Comparison of ENCODE assay signal across 20 cellular contexts in genomic region chr6:15495375-15495901, GRCh38.
DNase-seq lines count a peak whose midpoint lies in the region; ATAC-seq, FAIRE-seq and TF ChIP-seq lines count a peak whose summit lies in the region.
"Had no signal": no experiment of that assay in that cellular context is flagged by ENCODE, and none has a peak within 500 bp of the region (broad histone marks: within the 10 kb centered on the region; RNA-seq: fewer than 3 reads in every experiment).

No MANE protein-coding gene starts in this region.

- POLR2A ChIA-PET in HepG2 (lab: Yijun Ruan, JAX), result no interaction called here

- H3K4me1 ChIP-seq in HepG2 (ENCODE audit: insufficient read depth, low read length), result peaks cover 25% of the 10 kb centered on the region
- peaks cover 0 to 4% (median 0%) of the 10 kb centered on the region in 4 donors for H3K4me1 ChIP-seq in right lobe of liver
- H3K4me1 ChIP-seq in left lung, result peaks cover 11 to 16% of the 10 kb centered on the region in 2 donors
- peaks cover 19% of the 10 kb centered on the region for H3K4me1 ChIP-seq in upper lobe of right lung

- ATAC-seq in HepG2 (no peak), right lobe of liver (no peak), left lung (peak; percentile 15), upper lobe of right lung (peak; percentile 19), HG02840 (IDR thresholded peaks at IDR 0.05; ENCODE audit: low FRiP score, unreplicated experiment) (no peak), GM19467 (IDR thresholded peaks at IDR 0.05; ENCODE audit: unreplicated experiment) (no peak), HG02798 (IDR thresholded peaks at IDR 0.05; ENCODE audit: poor library complexity, unreplicated experiment) (no peak)
- ATAC-seq: activated CD4-positive, CD25-positive, alpha-beta regulatory T cell treated with anti-CD3 and anti-CD28 coated beads, Interleukin-2, amount 50 U/mL, for 24 hours; T-cell had no signal

- H3K27me3 ChIP-seq in HepG2 (ENCODE audit: control insufficient read depth in 1 of 2, insufficient read depth in 2 of 2, low read length in 2 of 2), result no peaks in the 10 kb centered on the region
- H3K27me3 ChIP-seq in right lobe of liver, result no peaks in the 10 kb centered on the region
- no peaks in the 10 kb centered on the region for H3K27me3 ChIP-seq in left lung
- H3K27me3 ChIP-seq in upper lobe of right lung, result no peaks in the 10 kb centered on the region
- H3K27me3 ChIP-seq: MG63 had no signal

- no peak overlapping the region for H3K4me2 ChIP-seq in HepG2 (ENCODE audit: low read depth, low read length)

- in situ Hi-C loops in HepG2 (cut with HindIII; ENCODE audit: extremely low pct_ligation_motif_present, low pct_unique_long_range_greater_than_20kb), result loop anchor here (25.0 kb wide), 1 partner anchor 1283 kb away; no protein-coding TSS in a partner anchor

- H3K27ac ChIP-seq in HepG2 (ENCODE audit: extremely low read length, insufficient read depth, low read length) (no peak overlapping the region), right lobe of liver (no peak overlapping the region), left lung (no peak overlapping the region), upper lobe of right lung (no peak overlapping the region)
- H3K27ac ChIP-seq: skin epidermis had no signal

- intact Hi-C loops in HepG2 (cut with micrococcal nuclease; ENCODE audit: unreplicated experiment), result no loop called here
- intact Hi-C loops in right lobe of liver (cut with DNase I), result no loop called here
- intact Hi-C loops in left lung (cut with DNase I), result no loop called here
- intact Hi-C loops in upper lobe of right lung (cut with DNase I), result no loop called here

- no peak overlapping the region for H2AFZ ChIP-seq in HepG2 (ENCODE audit: low read length)

- CTCF ChIA-PET in HepG2 (lab: Yijun Ruan, JAX; ENCODE audit: low intra/inter-chr PET ratio, low total read pairs), result no interaction called here

- no peak for FAIRE-seq in HepG2 (lab: Jason Lieb, UNC)
- FAIRE-seq: D721Med, urothelium cell line had no signal

- TF ChIP-seq RAD21 in HepG2 (CRISPR knock-in tag; IDR thresholded peaks at IDR 0.05), result no peak

- no peak for DNase-seq in HepG2 (ENCODE audit: low spot score)
- no peak for DNase-seq in right lobe of liver
- peak; percentile 41 for DNase-seq in fibroblast of gingiva (ENCODE audit: low read depth)
- no peak for DNase-seq in left lung
- DNase-seq in upper lobe of right lung, result no peak
- DNase-seq: activated T-cell treated with anti-CD3 and anti-CD28 coated beads, Interleukin-2, amount 50 U/mL, for 1 hour; dermis blood vessel endothelial cell; mammary epithelial cell; MG63; NCI-H187 treated with DMSO at 0.1 percent for 48 hours; NCI-H510A treated with DMSO at 0.1 percent for 48 hours; stimulated activated naive CD4-positive, alpha-beta T cell treated with Interleukin-2 at 50 U/mL for 16 hours had no signal

- WGBS in HepG2 (ENCODE audit: low lambda C conversion rate), result 96% methylated on average over 10 of the region's 10 CpGs
- 81% methylated on average over 7 of the region's 10 CpGs for WGBS in right lobe of liver (ENCODE audit: insufficient coverage, low coverage, low lambda C conversion rate, missing lambda C conversion rate)

- TF ChIP-seq EP300 in HepG2 (IDR thresholded peaks at IDR 0.05; ENCODE audit: low read depth in 2 of 2, low read length in 2 of 2), result no peak
- no peak for TF ChIP-seq EP300 in HepG2 (CRISPR knock-in tag; IDR thresholded peaks at IDR 0.05; ENCODE audit: borderline replicate concordance)

- peaks cover 4% of the 10 kb centered on the region; the same call in 1 of the 2 replicates for H4K20me1 ChIP-seq in HepG2 (ENCODE audit: insufficient read depth, low read length)

- no peaks in the 10 kb centered on the region for H3K79me2 ChIP-seq in HepG2 (ENCODE audit: insufficient read depth, low read length)

- no TSS peak for BruUV-seq in HepG2 (replicated peaks; lab: Mats Ljungman, UMichigan)

- H3K9me3 ChIP-seq in HepG2 (ENCODE audit: low read length), result no peaks in the 10 kb centered on the region
- no peaks in the 10 kb centered on the region for H3K9me3 ChIP-seq in right lobe of liver
- H3K9me3 ChIP-seq in left lung, result no peaks in the 10 kb centered on the region
- no peaks in the 10 kb centered on the region for H3K9me3 ChIP-seq in upper lobe of right lung
- H3K9me3 ChIP-seq: MG63 had no signal

- TF ChIP-seq CTCF in HepG2 (CRISPR knock-in tag; IDR thresholded peaks at IDR 0.05), result no peak
- TF ChIP-seq CTCF in right lobe of liver (IDR thresholded peaks at IDR 0.05), result no peak
- TF ChIP-seq CTCF in left lung (IDR thresholded peaks at IDR 0.05), result no peak
- no peak for TF ChIP-seq CTCF in upper lobe of right lung (IDR thresholded peaks at IDR 0.05)

- no peak overlapping the region for H3K9ac ChIP-seq in HepG2 (ENCODE audit: insufficient read depth, low read depth, low read length)

- H3K36me3 ChIP-seq in HepG2 (replicated peaks in 1 of 2; ENCODE audit: control insufficient read depth in 1 of 2, insufficient read depth in 2 of 2, low read length in 2 of 2) (peaks cover 19 to 29% of the 10 kb centered on the region in 2 experiments), right lobe of liver (peaks cover 0 to 11% (median 0%) of the 10 kb centered on the region in 4 donors), left lung (peaks cover 0 to 47% of the 10 kb centered on the region in 2 donors), upper lobe of right lung (peaks cover 14% of the 10 kb centered on the region)
- H3K36me3 ChIP-seq: MG63 had no signal

- TF ChIP-seq POLR2A in HepG2 (IDR thresholded peaks at IDR 0.05; ENCODE audit: insufficient read depth in 1 of 2, low read depth in 2 of 2, low read length in 2 of 2) (no peak), right lobe of liver (IDR thresholded peaks at IDR 0.05) (no peak)

- H3K4me3 ChIP-seq in HepG2 (replicated peaks in 1 of 3; ENCODE audit: insufficient read depth in 1 of 3, low read depth in 2 of 3, low read length in 3 of 3), result no peak overlapping the region
- no peak overlapping the region for H3K4me3 ChIP-seq in right lobe of liver
- no peak overlapping the region for H3K4me3 ChIP-seq in left lung
- no peak overlapping the region for H3K4me3 ChIP-seq in upper lobe of right lung
- H3K4me3 ChIP-seq: MG63, skin epidermis had no signal

TF ChIP-seq in HepG2, 621 proteins besides CTCF, POLR2A, EP300 and RAD21:
- TF ChIP-seq, protein P1, sequence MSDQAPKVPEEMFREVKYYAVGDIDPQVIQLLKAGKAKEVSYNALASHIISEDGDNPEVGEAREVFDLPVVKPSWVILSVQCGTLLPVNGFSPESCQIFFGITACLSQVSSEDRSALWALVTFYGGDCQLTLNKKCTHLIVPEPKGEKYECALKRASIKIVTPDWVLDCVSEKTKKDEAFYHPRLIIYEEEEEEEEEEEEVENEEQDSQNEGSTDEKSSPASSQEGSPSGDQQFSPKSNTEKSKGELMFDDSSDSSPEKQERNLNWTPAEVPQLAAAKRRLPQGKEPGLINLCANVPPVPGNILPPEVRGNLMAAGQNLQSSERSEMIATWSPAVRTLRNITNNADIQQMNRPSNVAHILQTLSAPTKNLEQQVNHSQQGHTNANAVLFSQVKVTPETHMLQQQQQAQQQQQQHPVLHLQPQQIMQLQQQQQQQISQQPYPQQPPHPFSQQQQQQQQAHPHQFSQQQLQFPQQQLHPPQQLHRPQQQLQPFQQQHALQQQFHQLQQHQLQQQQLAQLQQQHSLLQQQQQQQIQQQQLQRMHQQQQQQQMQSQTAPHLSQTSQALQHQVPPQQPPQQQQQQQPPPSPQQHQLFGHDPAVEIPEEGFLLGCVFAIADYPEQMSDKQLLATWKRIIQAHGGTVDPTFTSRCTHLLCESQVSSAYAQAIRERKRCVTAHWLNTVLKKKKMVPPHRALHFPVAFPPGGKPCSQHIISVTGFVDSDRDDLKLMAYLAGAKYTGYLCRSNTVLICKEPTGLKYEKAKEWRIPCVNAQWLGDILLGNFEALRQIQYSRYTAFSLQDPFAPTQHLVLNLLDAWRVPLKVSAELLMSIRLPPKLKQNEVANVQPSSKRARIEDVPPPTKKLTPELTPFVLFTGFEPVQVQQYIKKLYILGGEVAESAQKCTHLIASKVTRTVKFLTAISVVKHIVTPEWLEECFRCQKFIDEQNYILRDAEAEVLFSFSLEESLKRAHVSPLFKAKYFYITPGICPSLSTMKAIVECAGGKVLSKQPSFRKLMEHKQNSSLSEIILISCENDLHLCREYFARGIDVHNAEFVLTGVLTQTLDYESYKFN (CRISPR knock-in tag; conservative IDR thresholded peaks at IDR 0.05), result no peak
- TF ChIP-seq RBM22 (optimal IDR thresholded peaks at IDR 0.05; ENCODE audit: low read length), result peak; percentile 19
- TF ChIP-seq ZNF18 (CRISPR knock-in tag; IDR thresholded peaks at IDR 0.05; ENCODE audit: insufficient replicate concordance), result no peak

Comparison
In these comparisons a context has a peak if more than half of its experiments do, and no peak if none do; other contexts are left out.
1. ATAC-seq: peak in left lung (single experiment) and upper lobe of right lung (single experiment); none in HepG2 (single experiment), right lobe of liver (0 of 4), HG02840 (single experiment), GM19467 (single experiment) and HG02798 (single experiment).